9 cellular contexts compared by ENCODE assay signal in genomic region chr3:131025500-131025899, GRCh38. TPM values are rescaled to one million over a fixed set of nuclear protein-coding genes. Genes with fewer than 3 reads are reported as not detected.
DNase-seq lines count a peak whose midpoint lies in the region; ATAC-seq, FAIRE-seq and TF ChIP-seq lines count a peak whose summit lies in the region.
"Had no signal": no experiment of that assay in that cellular context is flagged by ENCODE, and none has a peak within 500 bp of the region (broad histone marks: within the 10 kb centered on the region; RNA-seq: fewer than 3 reads in every experiment).

No MANE protein-coding gene starts in this region.

- H3K27me3 ChIP-seq in IMR-90 (ENCODE audit: control insufficient read depth, insufficient read depth, low read length) (no peaks in the 10 kb centered on the region), bronchial epithelial cell (ENCODE audit: control insufficient read depth, insufficient read depth, low read length) (no peaks in the 10 kb centered on the region)

- H3K36me3 ChIP-seq in IMR-90 (ENCODE audit: control insufficient read depth, insufficient read depth, low read length): peaks cover 7% of the 10 kb centered on the region
- no peaks in the 10 kb centered on the region for H3K36me3 ChIP-seq in bronchial epithelial cell (ENCODE audit: control insufficient read depth, insufficient read depth, low read length)

- WGBS in IMR-90 (ENCODE audit: extremely low coverage in 2 of 2, insufficient read length in 1 of 2), 2 experiments: no CpG with 5 or more reads among the region's 1 CpG

- H2AK9ac ChIP-seq in IMR-90 (replicated peaks; ENCODE audit: low read depth, low read length, poor library complexity): no peak overlapping the region

- H3K27ac ChIP-seq in IMR-90 (ENCODE audit: insufficient read depth, low read length): no peak overlapping the region

- no peaks in the 10 kb centered on the region for H4K20me1 ChIP-seq in IMR-90 (ENCODE audit: insufficient read depth, low read length)

- H3K9me3 Mint-ChIP-seq in natural killer cell: no peaks in the 10 kb centered on the region

- no peak overlapping the region for H2BK20ac ChIP-seq in IMR-90 (ENCODE audit: low read depth, low read length)

- FAIRE-seq in bronchial epithelial cell (lab: Jason Lieb, UNC): no peak
- FAIRE-seq in RCC 7860 (lab: Jason Lieb, UNC): no peak
- no peak for FAIRE-seq in GM12891 (lab: Jason Lieb, UNC)

- H2BK120ac ChIP-seq in IMR-90 (ENCODE audit: low read depth, low read length): no peak overlapping the region

- peak overlapping the region; percentile 97 for H3K4me3 Mint-ChIP-seq in natural killer cell

- no peak overlapping the region for H4K5ac ChIP-seq in IMR-90 (ENCODE audit: low read depth, low read length)

- peaks cover 54 to 61% of the 10 kb centered on the region in 2 donors for H3K4me1 Mint-ChIP-seq in natural killer cell

- dilution Hi-C loops in IMR-90 (cut with HindIII; ENCODE audit: low sequenced_read_pairs, unreplicated experiment): no loop called here

- ATAC-seq in IMR-90 (ENCODE audit: low read depth) (no peak), natural killer cell (no peak)

- peak overlapping the region; percentile 90 for H3K4me2 ChIP-seq in IMR-90 (ENCODE audit: low read depth, low read length)

- no peak overlapping the region for H3K14ac ChIP-seq in IMR-90 (replicated peaks; ENCODE audit: low read depth, low read length)

- no peak overlapping the region for H2AFZ ChIP-seq in IMR-90 (replicated peaks; ENCODE audit: low read length, poor library complexity)

- no peak overlapping the region for H2BK5ac ChIP-seq in IMR-90 (ENCODE audit: low read depth, low read length, poor library complexity, severe bottlenecking)

- no peak overlapping the region for H3K56ac ChIP-seq in IMR-90 (ENCODE audit: extremely low read depth, insufficient read depth, low read length)

- TF ChIP-seq RAD21 in IMR-90 (IDR thresholded peaks at IDR 0.05; ENCODE audit: low read length): no peak

- no peaks in the 10 kb centered on the region for H3K9me3 ChIP-seq in IMR-90 (ENCODE audit: control insufficient read depth, insufficient read depth, low read length)

- H2AK5ac ChIP-seq in IMR-90 (ENCODE audit: low read depth, low read length): no peak overlapping the region

- H3K4me3 ChIP-seq in AG04449 (ENCODE audit: low read depth, low read length) (peak overlapping the region; percentile 87), IMR-90 (ENCODE audit: insufficient read depth, low read depth, low read length) (no peak overlapping the region), bronchial epithelial cell (ENCODE audit: low read depth, low read length) (peak overlapping the region; percentile 69)

- TF ChIP-seq POLR2A in IMR-90 (IDR thresholded peaks at IDR 0.05; ENCODE audit: low read depth, low read length) (no peak), GM12891 (IDR thresholded peaks at IDR 0.05; ENCODE audit: low read depth, low read length) (no peak)

- DNase-seq in AG04449 (ENCODE audit: low read depth, low spot score): no peak
- DNase-seq in IMR-90: no peak
- no peak for DNase-seq in bronchial epithelial cell (ENCODE audit: low read depth)
- no peak for DNase-seq in natural killer cell
- DNase-seq in occipital lobe (lab: John Stamatoyannopoulos, UW): no peak
- no peak for DNase-seq in T-helper 9 cell
- no peak for DNase-seq in RCC 7860 (ENCODE audit: low spot score)
- DNase-seq in GM12891 (ENCODE audit: insufficient read length, low spot score): no peak
- DNase-seq: NCI-H2081 had no signal

- in situ Hi-C loops in IMR-90 (cut with MboI; ENCODE audit: low sequenced_read_pairs): loop anchor here (25.0 kb wide), 2 partner anchors 462 to 1012 kb away; partner anchors contain the start of gene CPNE4

- CTCF ChIA-PET in AG04449 (lab: Yijun Ruan, JAX) (interaction anchor here (1.0 to 1.6 kb wide), 3 partner anchors 10 to 132 kb away, joined by 3 to 8 read pairs (median 3); no protein-coding TSS in a partner anchor), IMR-90 (lab: Yijun Ruan, JAX) (no interaction called here)

- peaks cover 4% of the 10 kb centered on the region; the same call in 1 of the 2 replicates for H3K9me1 ChIP-seq in IMR-90 (ENCODE audit: insufficient read depth, low read length)

- no peaks in the 10 kb centered on the region for H3K27me3 Mint-ChIP-seq in natural killer cell (ENCODE audit: low read depth in 2 of 2)

- H3K79me1 ChIP-seq in IMR-90 (ENCODE audit: low read depth in 1 of 2, low read length in 2 of 2): peaks cover 0 to 30% of the 10 kb centered on the region in 2 experiments; a peak in 3 of 4 replicates

- no peak overlapping the region for H4K91ac ChIP-seq in IMR-90 (ENCODE audit: insufficient read depth, low read depth, low read length)

- H3K4ac ChIP-seq in IMR-90 (ENCODE audit: low read depth, low read length): no peak overlapping the region

- H3K4me1 ChIP-seq in IMR-90 (ENCODE audit: control insufficient read depth, insufficient read depth, low read length): peaks cover 2% of the 10 kb centered on the region; the same call in 1 of the 2 replicates

- intact Hi-C loops in IMR-90 (cut with micrococcal nuclease) (loop anchor here (5.0 kb wide), 3 partner anchors 133 to 477 kb away; partner anchors contain the start of genes ATP2C1, MRPL3 and PIK3R4), natural killer cell (cut with micrococcal nuclease) (loop anchor here (5.0 to 10.0 kb wide), 3 partner anchors 133 to 1699 kb away; partner anchors contain the start of genes ATP2C1, DNAJC13 and NPHP3)

- POLR2A ChIA-PET in AG04449 (lab: Yijun Ruan, JAX): interaction anchor here (1.4 kb wide), 1 partner anchor 132 kb away, joined by 9 read pairs; the partner anchor contains the start of gene ATP2C1
- POLR2A ChIA-PET in IMR-90 (lab: Charles Lee; ENCODE audit: unreplicated experiment): no interaction called here

- peak overlapping the region; percentile 97 to 98 for H3K27ac Mint-ChIP-seq in natural killer cell

- no peak overlapping the region for H3K9ac ChIP-seq in IMR-90 (ENCODE audit: low read depth, low read length)

- H2BK15ac ChIP-seq in IMR-90 (ENCODE audit: low read depth, low read length): no peak overlapping the region

- no TSS peak for BruUV-seq in IMR-90 (replicated peaks; lab: Mats Ljungman, UMichigan)

- no peak for TF ChIP-seq CTCF in AG04449 (IDR thresholded peaks at IDR 0.05; ENCODE audit: insufficient read depth, low read length, missing control alignments)
- no peak for TF ChIP-seq CTCF in IMR-90 (conservative IDR thresholded peaks at IDR 0.05; ENCODE audit: low read depth, low read length)
- no peak for TF ChIP-seq CTCF in bronchial epithelial cell (IDR thresholded peaks at IDR 0.05; ENCODE audit: insufficient read depth, low read length, severe bottlenecking)
- no peak for TF ChIP-seq CTCF in natural killer cell (IDR thresholded peaks at IDR 0.05)

- no peak overlapping the region for H3K23ac ChIP-seq in IMR-90 (ENCODE audit: low read depth, low read length)

- H4K8ac ChIP-seq in IMR-90 (ENCODE audit: low read depth in 2 of 2, low read length in 2 of 2): 0 out of 4 replicates have a peak overlapping the region, but pooled peaks of 1 of the 2 experiments have one; percentile 90

- H3K18ac ChIP-seq in IMR-90 (ENCODE audit: low read depth, low read length): no peak overlapping the region

- H3K36me3 Mint-ChIP-seq in natural killer cell: no peaks in the 10 kb centered on the region

TF ChIP-seq in IMR-90, 13 proteins besides CTCF, POLR2A, EP300 and RAD21:
- no peak for TF ChIP-seq NFE2L2 (IDR thresholded peaks at IDR 0.05; ENCODE audit: low read depth, low read length)
- no peak for TF ChIP-seq FOS (IDR thresholded peaks at IDR 0.05; ENCODE audit: low read depth, low read length)
- TF ChIP-seq RFX5 (IDR thresholded peaks at IDR 0.05; ENCODE audit: low read depth, low read length): no peak
- TF ChIP-seq BHLHE40 (IDR thresholded peaks at IDR 0.05; ENCODE audit: low read depth, low read length): no peak
- no peak for TF ChIP-seq CHD1 (IDR thresholded peaks at IDR 0.05; ENCODE audit: low read depth, low read length)
- TF ChIP-seq MXI1 (IDR thresholded peaks at IDR 0.05; ENCODE audit: borderline replicate concordance, low read depth, low read length): no peak
- no peak for TF ChIP-seq MAFK (IDR thresholded peaks at IDR 0.05; ENCODE audit: low read depth, low read length)
- no peak for TF ChIP-seq SMC3 (IDR thresholded peaks at IDR 0.05; ENCODE audit: low read depth, low read length)

TF ChIP-seq in GM12891, 5 proteins besides CTCF, POLR2A, EP300 and RAD21:
- TF ChIP-seq SPI1 (IDR thresholded peaks at IDR 0.05; ENCODE audit: low read depth, low read length) (no peak), PAX5 (IDR thresholded peaks at IDR 0.05; ENCODE audit: insufficient read depth, low read length, severe bottlenecking) (no peak), POLR2AphosphoS5 (IDR thresholded peaks at IDR 0.05; ENCODE audit: low read depth, low read length) (no peak), TAF1 (IDR thresholded peaks at IDR 0.05; ENCODE audit: low read depth, low read length) (no peak), POU2F2 (IDR thresholded peaks at IDR 0.05; ENCODE audit: low read depth, low read length) (no peak)

RNA-seq across cellular contexts. Expression of gene ASTE1, which starts 1.1 kb away (rescaled TPM):
- total RNA-seq in IMR-90 (2012; rRNA removed) (7.5 and 8.1 TPM in 2 replicates), bronchial epithelial cell (4.5 and 5.5 TPM in 2 replicates), natural killer cell (10 to 100 TPM; 22.8 to 28.8 (median 24.3) TPM), occipital lobe (11.9 TPM)
- polyA plus RNA-seq in IMR-90 (2012; rRNA removed): 3.2 and 3.3 TPM in 2 replicates
- polyA plus RNA-seq in IMR-90 (2012; cell fraction: cytosol; rRNA removed): 1.3 and 1.9 TPM in 2 replicates
- 0.82 and 3.4 TPM in 2 replicates for polyA plus RNA-seq in IMR-90 (2012; cell fraction: nucleus; rRNA removed; ENCODE audit: low replicate concordance)
- 3.8 TPM for polyA plus RNA-seq in GM12891 (2012; ENCODE audit: low read depth, missing spikeins)

RNA-seq across cellular contexts. Expression of gene NEK11, which starts 1.2 kb away (rescaled TPM):
- 1.6 and 1.9 TPM in 2 replicates for total RNA-seq in IMR-90 (2012; rRNA removed)
- polyA plus RNA-seq in IMR-90 (2012; rRNA removed): 0.80 and 1.1 TPM in 2 replicates
- polyA plus RNA-seq in IMR-90 (2012; cell fraction: cytosol; rRNA removed): 0.19 and 0.32 TPM in 2 replicates
- 0.28 and 1.9 TPM in 2 replicates for polyA plus RNA-seq in IMR-90 (2012; cell fraction: nucleus; rRNA removed; ENCODE audit: low replicate concordance)
- total RNA-seq in bronchial epithelial cell: 2.1 and 8.4 TPM in 2 replicates
- total RNA-seq in natural killer cell: 1 to 10 TPM; 2.6 to 3.6 (median 3.5) TPM
- total RNA-seq in occipital lobe: 24.6 TPM
- 0.45 TPM for polyA plus RNA-seq in GM12891 (2012; ENCODE audit: low read depth, missing spikeins)
